ENCODE assay signal across 8 cellular contexts in the genomic region with DNA sequence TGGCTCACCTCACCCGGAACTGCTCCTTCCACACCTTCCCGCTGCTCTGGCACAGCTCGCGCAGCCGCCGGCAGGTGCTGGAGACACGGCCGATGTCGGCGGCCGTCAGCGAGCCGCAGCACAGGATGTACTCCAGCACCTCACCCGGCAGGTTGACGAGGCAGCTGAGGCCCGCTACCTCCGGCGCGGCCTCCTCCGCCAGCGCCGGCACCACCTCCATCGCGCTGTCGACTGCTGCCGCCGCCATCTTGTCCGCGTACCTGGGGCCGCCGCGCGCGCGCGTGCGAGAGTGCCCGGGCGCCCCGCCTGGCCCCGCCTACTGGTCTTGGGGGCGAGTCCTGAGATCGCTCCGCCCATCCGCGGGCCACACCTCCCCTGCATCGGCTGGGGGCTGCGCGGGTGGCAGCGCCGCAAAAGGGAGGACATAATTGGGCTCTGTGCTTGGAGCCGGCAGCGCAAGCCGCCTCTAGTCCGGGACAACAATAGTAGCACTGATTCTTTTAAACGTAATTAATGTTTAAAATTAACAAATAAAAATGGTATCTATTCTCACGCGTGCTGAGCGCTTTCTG. TPM values are rescaled to one million over a fixed set of nuclear protein-coding genes. Genes with fewer than 3 reads are reported as not detected.
DNase-seq lines count a peak whose midpoint lies in the region; ATAC-seq, FAIRE-seq and TF ChIP-seq lines count a peak whose summit lies in the region.

A gene with protein sequence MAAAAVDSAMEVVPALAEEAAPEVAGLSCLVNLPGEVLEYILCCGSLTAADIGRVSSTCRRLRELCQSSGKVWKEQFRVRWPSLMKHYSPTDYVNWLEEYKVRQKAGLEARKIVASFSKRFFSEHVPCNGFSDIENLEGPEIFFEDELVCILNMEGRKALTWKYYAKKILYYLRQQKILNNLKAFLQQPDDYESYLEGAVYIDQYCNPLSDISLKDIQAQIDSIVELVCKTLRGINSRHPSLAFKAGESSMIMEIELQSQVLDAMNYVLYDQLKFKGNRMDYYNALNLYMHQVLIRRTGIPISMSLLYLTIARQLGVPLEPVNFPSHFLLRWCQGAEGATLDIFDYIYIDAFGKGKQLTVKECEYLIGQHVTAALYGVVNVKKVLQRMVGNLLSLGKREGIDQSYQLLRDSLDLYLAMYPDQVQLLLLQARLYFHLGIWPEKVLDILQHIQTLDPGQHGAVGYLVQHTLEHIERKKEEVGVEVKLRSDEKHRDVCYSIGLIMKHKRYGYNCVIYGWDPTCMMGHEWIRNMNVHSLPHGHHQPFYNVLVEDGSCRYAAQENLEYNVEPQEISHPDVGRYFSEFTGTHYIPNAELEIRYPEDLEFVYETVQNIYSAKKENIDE (minus strand): TSS at position 261 of the 572 bp plus-strand sequence. CDS start 14 bp downstream, at position 247.

- FAIRE-seq in endothelial cell of umbilical vein (lab: Jason Lieb, UNC): peak; percentile 85

- dilution Hi-C loops in endothelial cell of umbilical vein (cut with MboI; ENCODE audit: extremely low pct_ligation_motif_present, low sequenced_read_pairs): no loop called here

- H3K4me3 ChIP-seq in Caco-2 (ENCODE audit: low read depth, low read length): peak within 1 kb of the TSS; percentile 100
- peak within 1 kb of the TSS; percentile 99 for H3K4me3 ChIP-seq in HUES48 (ENCODE audit: low read depth, low read length)
- H3K4me3 ChIP-seq in NT2/D1 (ENCODE audit: insufficient read length, low read depth): peak within 1 kb of the TSS; percentile 99
- peak within 1 kb of the TSS; percentile 59 to 100 (median 69) for H3K4me3 ChIP-seq in endothelial cell of umbilical vein (replicated peaks in 1 of 3; ENCODE audit: insufficient read depth in 1 of 3, low read depth in 1 of 3, low read length in 3 of 3)

- BruUV-seq in Caco-2 (replicated peaks; lab: Mats Ljungman, UMichigan): no TSS peak
- BruUV-seq in endothelial cell of umbilical vein (replicated peaks; lab: Mats Ljungman, UMichigan): no TSS peak

- DNase-seq in Caco-2: peak; percentile 87 to 95
- DNase-seq in NT2/D1 (ENCODE audit: low read depth, low spot score): peak; percentile 82
- DNase-seq in activated CD8-positive, alpha-beta memory T cell treated with anti-CD3 and anti-CD28 coated beads, Interleukin-2, amount 50 U/mL, for 48 hours: peak; percentile 97
- peak; percentile 84 for DNase-seq in endothelial cell of umbilical vein (ENCODE audit: low read depth, low spot score)
- DNase-seq in middle frontal gyrus (ENCODE audit: extremely low spot score, low spot score): peak; percentile 91
- DNase-seq in stimulated activated CD8-positive, alpha-beta memory T cell treated with anti-CD3 and anti-CD28 coated beads, Interleukin-2, amount 100 ng/mL, for 1 hour (ENCODE audit: low read depth in 2 of 2): peak; percentile 87 to 89

- H3K4me2 ChIP-seq in endothelial cell of umbilical vein (ENCODE audit: insufficient read depth, low read length): peak within 1 kb of the TSS; percentile 83

- peak within 1 kb of the TSS; percentile 45 for H3K27ac Mint-ChIP-seq in Caco-2 (ENCODE audit: unreplicated experiment)

- H3K9me3 Mint-ChIP-seq in Caco-2 (ENCODE audit: unreplicated experiment): peaks cover 20% of the 10 kb centered on the region

- H3K27me3 ChIP-seq in Caco-2 (replicated peaks; ENCODE audit: control insufficient read depth, insufficient read depth, low read length): no peaks in the 10 kb centered on the region
- peaks cover 3% of the 10 kb centered on the region; the same call in 1 of the 2 replicates for H3K27me3 ChIP-seq in HUES48 (ENCODE audit: control insufficient read depth, insufficient read depth, low read length)
- peaks cover 3% of the 10 kb centered on the region for H3K27me3 ChIP-seq in NT2/D1 (ENCODE audit: insufficient read depth, insufficient read length)
- peaks cover 3 to 4% of the 10 kb centered on the region in 2 experiments for H3K27me3 ChIP-seq in endothelial cell of umbilical vein (ENCODE audit: control insufficient read depth in 2 of 2, insufficient read depth in 2 of 2, low read length in 2 of 2)

- intact Hi-C loops in Caco-2 (cut with micrococcal nuclease; ENCODE audit: unreplicated experiment) (loop anchor here (2.0 kb wide), 1 partner anchor 31 kb away; no protein-coding TSS in a partner anchor), endothelial cell of umbilical vein (cut with micrococcal nuclease) (loop anchor here (2.0 kb wide), 1 partner anchor 497 kb away; no protein-coding TSS in a partner anchor)

- no peaks in the 10 kb centered on the region for H4K20me1 ChIP-seq in endothelial cell of umbilical vein (replicated peaks; ENCODE audit: control insufficient read depth, extremely low read depth, insufficient read depth, low read length)

- CTCF ChIA-PET in Caco-2 (lab: Charles Lee) (no interaction called here), endothelial cell of umbilical vein (lab: Charles Lee) (no interaction called here)

- H3K4me3 Mint-ChIP-seq in Caco-2 (ENCODE audit: unreplicated experiment): peak within 1 kb of the TSS; percentile 89

- peak within 1 kb of the TSS; percentile 70 for H3K27ac ChIP-seq in HUES48 (ENCODE audit: low read depth, low read length)
- H3K27ac ChIP-seq in endothelial cell of umbilical vein (ENCODE audit: insufficient read depth, low read depth, low read length): no peak within 1 kb of the TSS

- peaks cover 12% of the 10 kb centered on the region for H3K4me1 Mint-ChIP-seq in Caco-2 (ENCODE audit: low read depth, unreplicated experiment)

- peak; percentile 95 for ATAC-seq in GM21390 (IDR thresholded peaks at IDR 0.05; ENCODE audit: unreplicated experiment)

- H2AFZ ChIP-seq in endothelial cell of umbilical vein (ENCODE audit: low read depth, low read length): peak within 1 kb of the TSS; percentile 94

- H3K4me1 ChIP-seq in Caco-2: peaks cover 6% of the 10 kb centered on the region; the same call in 1 of the 2 replicates
- H3K4me1 ChIP-seq in HUES48 (ENCODE audit: control insufficient read depth, insufficient read depth, low read length): peaks cover 6% of the 10 kb centered on the region; the same call in 1 of the 2 replicates
- peaks cover 2% of the 10 kb centered on the region for H3K4me1 ChIP-seq in NT2/D1 (ENCODE audit: insufficient read depth, insufficient read length)
- peaks cover 9% of the 10 kb centered on the region for H3K4me1 ChIP-seq in endothelial cell of umbilical vein (ENCODE audit: control insufficient read depth, extremely low read depth, insufficient read depth, low read length)

- H3K9me3 ChIP-seq in Caco-2 (no peaks in the 10 kb centered on the region), HUES48 (ENCODE audit: control insufficient read depth, insufficient read depth, low read length) (no peaks in the 10 kb centered on the region), NT2/D1 (ENCODE audit: insufficient read depth, low read length) (no peaks in the 10 kb centered on the region), endothelial cell of umbilical vein (replicated peaks; ENCODE audit: control insufficient read depth, insufficient read depth, low read length) (no peaks in the 10 kb centered on the region)

- H3K9me1 ChIP-seq in endothelial cell of umbilical vein (replicated peaks; ENCODE audit: control insufficient read depth, extremely low read depth, insufficient read depth, low read length): no peaks in the 10 kb centered on the region

- no peak for TF ChIP-seq CTCF in Caco-2 (IDR thresholded peaks at IDR 0.05; ENCODE audit: insufficient read depth in 1 of 2, low read depth in 1 of 2, low read length in 1 of 2, severe bottlenecking in 1 of 2, unreplicated experiment in 1 of 2)
- no peak for TF ChIP-seq CTCF in endothelial cell of umbilical vein (IDR thresholded peaks at IDR 0.05; ENCODE audit: extremely low read depth in 1 of 2, insufficient read depth in 1 of 2, low read depth in 1 of 2, low read length in 2 of 2)

- H3K9ac ChIP-seq in HUES48 (ENCODE audit: low read depth, low read length) (peak within 1 kb of the TSS; percentile 92), NT2/D1 (ENCODE audit: insufficient read length, low read depth) (peak within 1 kb of the TSS; percentile 99), endothelial cell of umbilical vein (replicated peaks; ENCODE audit: extremely low read depth, insufficient read depth, low read length) (peak within 1 kb of the TSS; percentile 39)

- H3K36me3 ChIP-seq in Caco-2 (ENCODE audit: control insufficient read depth, insufficient read depth, low read length) (no peaks in the 10 kb centered on the region), HUES48 (ENCODE audit: control insufficient read depth, insufficient read depth, low read length) (peaks cover 24% of the 10 kb centered on the region), NT2/D1 (ENCODE audit: insufficient read depth, insufficient read length, low read length) (peaks cover 23% of the 10 kb centered on the region), endothelial cell of umbilical vein (ENCODE audit: control insufficient read depth in 2 of 2, extremely low read depth in 1 of 2, insufficient read depth in 2 of 2, low read length in 2 of 2) (peaks cover 0 to 6% of the 10 kb centered on the region in 2 experiments)

- peaks cover 4% of the 10 kb centered on the region for H3K27me3 Mint-ChIP-seq in Caco-2 (ENCODE audit: insufficient read depth, unreplicated experiment)

- POLR2A ChIA-PET in Caco-2 (lab: Charles Lee) (no interaction called here), endothelial cell of umbilical vein (lab: Charles Lee) (no interaction called here)

- peak; percentile 71 for TF ChIP-seq POLR2A in endothelial cell of umbilical vein (IDR thresholded peaks at IDR 0.05; ENCODE audit: low read depth, low read length)

- H3K79me2 ChIP-seq in endothelial cell of umbilical vein (ENCODE audit: control insufficient read depth, insufficient read depth, low read length): peaks cover 15% of the 10 kb centered on the region

- peaks cover 9% of the 10 kb centered on the region for H3K36me3 Mint-ChIP-seq in Caco-2 (ENCODE audit: insufficient read depth, unreplicated experiment)

TF ChIP-seq in endothelial cell of umbilical vein, 7 proteins besides CTCF, POLR2A, EP300 and RAD21:
- TF ChIP-seq POLR2AphosphoS5 (IDR thresholded peaks at IDR 0.05; ENCODE audit: insufficient read depth, low read depth, low read length) (peak; percentile 88), GATA2 (IDR thresholded peaks at IDR 0.05; ENCODE audit: insufficient read depth, insufficient read length, low read depth, low read length) (no peak)
TF ChIP-seq in endothelial cell of umbilical vein: peak in this region for 1.

RNA-seq across cellular contexts. Expression of the gene that starts here (rescaled TPM):
- 37.3 and 44.5 TPM in 2 replicates for total RNA-seq in Caco-2 (2022)
- total RNA-seq in endothelial cell of umbilical vein: 41.6 and 41.7 TPM in 2 replicates
- 66.7 and 80.6 TPM in 2 replicates for polyA plus RNA-seq in endothelial cell of umbilical vein
- 20.1 and 27.5 TPM in 2 replicates for polyA plus RNA-seq in endothelial cell of umbilical vein (2011; cell fraction: cytosol; rRNA removed)
- polyA plus RNA-seq in endothelial cell of umbilical vein (2011; cell fraction: nucleus; rRNA removed): 21.3 and 35.7 TPM in 2 replicates
- polyA plus RNA-seq in endothelial cell of umbilical vein (2012): 26.1 and 26.6 TPM in 2 replicates
- polyA minus RNA-seq in endothelial cell of umbilical vein: 115 and 128 TPM in 2 replicates
- polyA minus RNA-seq in endothelial cell of umbilical vein (2011; cell fraction: cytosol; rRNA and poly(A)+ RNA removed): 45.8 TPM
- polyA minus RNA-seq in endothelial cell of umbilical vein (2011; cell fraction: nucleus; rRNA and poly(A)+ RNA removed): 17.6 and 28.5 TPM in 2 replicates

Comparison
In these comparisons a context has a peak if more than half of its experiments do, and no peak if none do; other contexts are left out.
1. H3K9ac ChIP-seq: peak in every context shown above with its lines; median percentile 99 in NT2/D1; 92 in HUES48; 39 in endothelial cell of umbilical vein.